1 cellular context compared by ENCODE assay signal in genomic region chr3:69013256-69014021, GRCh38.
TF ChIP-seq lines count a peak whose summit lies in the region.

TSS of gene EOGT (minus strand) at chr3:69013684. CDS start at chr3:69009846, 3,838 bp downstream.

TF ChIP-seq in HepG2, 621 proteins besides CTCF, POLR2A, EP300 and RAD21 (continued from another document and continues in another):
- 0 out of 2 replicates have a peak, but pooled peaks have one; percentile 21 for TF ChIP-seq YEATS2 (CRISPR knock-in tag; IDR thresholded peaks at IDR 0.05; ENCODE audit: borderline replicate concordance)
- no peak for TF ChIP-seq ZNF816 (CRISPR knock-in tag; IDR thresholded peaks at IDR 0.05; ENCODE audit: borderline replicate concordance)
- TF ChIP-seq ZNF234 (CRISPR knock-in tag; conservative IDR thresholded peaks at IDR 0.05), result peak; percentile 81; the same call in 1 of the 2 replicates
- no peak for TF ChIP-seq STAT5B (CRISPR knock-in tag; IDR thresholded peaks at IDR 0.05)
- peak; percentile 37; the same call in 1 of the 2 replicates for TF ChIP-seq FOXK1 (CRISPR knock-in tag; IDR thresholded peaks at IDR 0.05; ENCODE audit: borderline replicate concordance, low read depth)
- TF ChIP-seq HNRNPLL (IDR thresholded peaks at IDR 0.05; ENCODE audit: low read depth, low read length, poor library complexity, severe bottlenecking), result peak; percentile 99
- TF ChIP-seq TFE3 (CRISPR knock-in tag; IDR thresholded peaks at IDR 0.05), result no peak
- TF ChIP-seq RFXAP (CRISPR knock-in tag; IDR thresholded peaks at IDR 0.05; ENCODE audit: borderline replicate concordance), result peak; percentile 32; the same call in 1 of the 2 replicates
- TF ChIP-seq RORA (CRISPR knock-in tag; IDR thresholded peaks at IDR 0.05), result 0 out of 2 replicates have a peak, but pooled peaks have one; percentile 41
- 0 out of 2 replicates have a peak, but pooled peaks have one; percentile 32 for TF ChIP-seq ISL2 (CRISPR knock-in tag; IDR thresholded peaks at IDR 0.05)
- TF ChIP-seq MAZ (IDR thresholded peaks at IDR 0.05; ENCODE audit: borderline replicate concordance, low read depth, low read length), result no peak
- TF ChIP-seq MAZ (CRISPR knock-in tag; IDR thresholded peaks at IDR 0.05; ENCODE audit: low read depth), result peak; percentile 86
- TF ChIP-seq SOX6 (IDR thresholded peaks at IDR 0.05), result no peak
- TF ChIP-seq SOX6 (CRISPR knock-in tag; IDR thresholded peaks at IDR 0.05), result peak; percentile 58
- TF ChIP-seq MEIS1 (CRISPR knock-in tag; IDR thresholded peaks at IDR 0.05; ENCODE audit: borderline replicate concordance), result no peak; the same call in 1 of the 2 replicates
- no peak for TF ChIP-seq HNF1A (IDR thresholded peaks at IDR 0.05; ENCODE audit: low read depth)
- peak; percentile 30; the same call in 1 of the 2 replicates for TF ChIP-seq HNF1A (CRISPR knock-in tag; IDR thresholded peaks at IDR 0.05; ENCODE audit: borderline replicate concordance)
- peak; percentile 86; the same call in 1 of the 2 replicates for TF ChIP-seq ZC3H13 (CRISPR knock-in tag; IDR thresholded peaks at IDR 0.05)
- TF ChIP-seq ZNF12 (CRISPR knock-in tag; IDR thresholded peaks at IDR 0.05), result no peak
- TF ChIP-seq CREM (IDR thresholded peaks at IDR 0.05), result no peak
- no peak for TF ChIP-seq CREM (CRISPR knock-in tag; IDR thresholded peaks at IDR 0.05)
- TF ChIP-seq ZBTB40 (IDR thresholded peaks at IDR 0.05), result no peak
- TF ChIP-seq ZBTB40 (CRISPR knock-in tag; IDR thresholded peaks at IDR 0.05), result 0 out of 2 replicates have a peak, but pooled peaks have one; percentile 32
- TF ChIP-seq NRL (CRISPR knock-in tag; IDR thresholded peaks at IDR 0.05; ENCODE audit: borderline replicate concordance), result peak; percentile 21; the same call in 1 of the 2 replicates
- TF ChIP-seq SNAI1 (CRISPR knock-in tag; IDR thresholded peaks at IDR 0.05; ENCODE audit: borderline replicate concordance), result peak; percentile 61
- no peak for TF ChIP-seq ZNF33A (CRISPR knock-in tag; IDR thresholded peaks at IDR 0.05; ENCODE audit: borderline replicate concordance)
- TF ChIP-seq XBP1 (CRISPR knock-in tag; IDR thresholded peaks at IDR 0.05), result no peak
- no peak for TF ChIP-seq ATF5 (CRISPR knock-in tag; IDR thresholded peaks at IDR 0.05; ENCODE audit: low read depth)
- TF ChIP-seq DPF2 (CRISPR knock-in tag; IDR thresholded peaks at IDR 0.05; ENCODE audit: borderline replicate concordance, low read depth), result no peak
- no peak for TF ChIP-seq SCMH1 (CRISPR knock-in tag; IDR thresholded peaks at IDR 0.05; ENCODE audit: borderline replicate concordance)
- peak; percentile 83 for TF ChIP-seq ZNF574 (CRISPR knock-in tag; IDR thresholded peaks at IDR 0.05)
- TF ChIP-seq ZNF224 (CRISPR knock-in tag; IDR thresholded peaks at IDR 0.05), result peak; percentile 27; the same call in 1 of the 2 replicates
- TF ChIP-seq ZNF225 (CRISPR knock-in tag; IDR thresholded peaks at IDR 0.05), result peak; percentile 85
- TF ChIP-seq THAP8 (CRISPR knock-in tag; IDR thresholded peaks at IDR 0.05; ENCODE audit: borderline replicate concordance), result peak; percentile 72; the same call in 1 of the 2 replicates
- TF ChIP-seq FOXJ3 (CRISPR knock-in tag; IDR thresholded peaks at IDR 0.05; ENCODE audit: borderline replicate concordance), result no peak
- TF ChIP-seq ZFY (CRISPR knock-in tag; IDR thresholded peaks at IDR 0.05), result peak; percentile 88
- no peak for TF ChIP-seq ZBTB39 (CRISPR knock-in tag; IDR thresholded peaks at IDR 0.05)
